1 cellular context compared by ENCODE assay signal in the genomic region with DNA sequence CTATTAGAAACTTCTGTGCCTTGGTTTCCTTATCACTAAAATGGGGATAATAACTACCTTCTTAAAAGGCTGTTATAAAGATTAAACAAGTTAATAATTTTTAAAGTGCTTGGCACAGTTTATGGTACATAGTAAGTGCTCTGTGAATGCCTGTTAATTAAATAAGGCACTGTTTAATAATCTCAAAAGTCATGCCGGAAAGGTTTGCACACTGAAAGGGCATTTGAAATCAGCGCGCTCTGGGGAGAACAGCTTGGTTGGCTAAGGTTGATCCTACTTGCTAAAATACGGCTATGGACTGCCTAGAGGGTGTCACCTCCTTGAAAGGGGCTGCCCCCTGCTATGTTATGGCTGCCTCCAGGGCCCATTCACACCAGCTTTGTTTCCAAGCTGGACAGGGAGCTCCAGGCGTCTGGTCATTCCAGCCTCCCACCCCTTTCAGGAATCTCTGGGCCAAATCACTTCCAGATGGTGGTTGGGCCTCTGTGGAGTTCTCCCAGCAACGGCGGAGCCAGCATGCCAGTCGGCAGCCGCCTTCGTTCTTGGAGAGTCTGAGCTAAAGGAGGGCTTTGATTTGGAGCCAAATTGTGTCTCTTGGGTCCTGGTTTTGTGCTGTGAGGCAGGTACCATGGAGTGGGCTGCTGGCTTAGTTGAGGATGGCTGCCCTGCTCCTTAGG.
A peak's percentile ranks its signal among the peaks of the same experiment; 100 is the strongest.
TF ChIP-seq lines count a peak whose summit lies in the region.

No MANE protein-coding gene starts in this region.

TF ChIP-seq in HepG2, 621 proteins besides CTCF, POLR2A, EP300 and RAD21:
- TF ChIP-seq ZNF816 (CRISPR knock-in tag; IDR thresholded peaks at IDR 0.05; ENCODE audit: borderline replicate concordance) = no peak
- no peak for TF ChIP-seq CCAR2 (optimal IDR thresholded peaks at IDR 0.05; ENCODE audit: low read depth, low read length)
- 0 out of 2 replicates have a peak, but pooled peaks have one; percentile 38 for TF ChIP-seq HIVEP1 (CRISPR knock-in tag; IDR thresholded peaks at IDR 0.05)
